Comparison of ENCODE assay signal across 6 cellular contexts in genomic region chr7:43212921-43213320, GRCh38.
"Had no signal": no experiment of that assay in that cellular context is flagged by ENCODE, and none has a peak within 500 bp of the region (broad histone marks: within the 10 kb centered on the region; RNA-seq: fewer than 3 reads in every experiment).

No MANE protein-coding gene starts in this region.

- H3K27ac ChIP-seq: HL-60, KMS-11 had no signal

- DNase-seq: IMR-90, KBM-7, KG1 had no signal

- H3K4me3 ChIP-seq: K562 had no signal
